ENCODE assay signal across 1 cellular context in the genomic region with DNA sequence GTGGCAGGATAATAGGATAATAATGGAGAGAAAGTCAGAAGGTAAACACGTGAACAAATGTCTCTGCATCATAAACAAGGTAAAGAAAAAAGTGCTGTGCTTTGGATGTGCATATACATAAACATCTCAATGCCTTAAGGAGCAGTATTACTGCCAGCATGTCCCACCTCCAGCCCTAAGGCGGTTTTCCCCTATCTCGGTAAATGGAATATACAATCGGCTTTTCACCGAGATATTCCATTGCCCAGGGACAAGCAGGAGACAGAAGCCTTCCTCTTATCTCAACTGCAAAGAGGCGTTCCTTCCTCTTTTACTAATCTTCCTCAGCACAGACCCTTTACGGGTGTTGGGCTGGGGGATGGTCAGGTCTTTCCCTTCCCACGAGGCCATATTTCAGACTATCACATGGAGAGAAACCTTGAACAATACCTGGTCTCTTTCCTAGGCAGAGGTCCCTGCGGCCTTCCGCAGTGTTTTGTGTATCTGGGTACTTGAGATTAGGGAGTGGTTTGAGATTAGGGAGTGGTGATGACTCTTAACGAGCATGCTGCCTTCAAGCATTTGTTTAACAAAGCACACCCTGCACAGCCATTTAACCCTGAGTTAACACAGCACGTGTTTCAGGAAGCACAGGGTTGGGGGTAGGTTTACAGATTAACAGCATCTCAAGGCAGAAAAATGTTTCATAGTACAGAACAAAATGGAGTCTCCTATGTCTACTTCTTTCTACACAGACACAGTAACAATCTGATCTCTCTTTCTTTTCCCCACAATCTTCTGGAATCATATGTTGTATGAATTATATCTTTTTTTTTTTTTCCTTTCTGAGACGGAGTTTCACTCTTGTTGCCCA.
A peak's percentile ranks its signal among the peaks of the same experiment; 100 is the strongest.
TF ChIP-seq lines count a peak whose summit lies in the region.

No MANE protein-coding gene starts in this region.

TF ChIP-seq in HepG2, 621 proteins besides CTCF, POLR2A, EP300 and RAD21 (continued from another document):
- TF ChIP-seq ZFX (CRISPR knock-in tag; IDR thresholded peaks at IDR 0.05; ENCODE audit: low read depth) (peak; percentile 45), TFDP2 (CRISPR knock-in tag; IDR thresholded peaks at IDR 0.05) (peak; percentile 47; the same call in 1 of the 2 replicates), KDM3A (CRISPR knock-in tag; IDR thresholded peaks at IDR 0.05; ENCODE audit: low read depth) (peak; percentile 48; the same call in 1 of the 2 replicates), MXD4 (CRISPR knock-in tag; IDR thresholded peaks at IDR 0.05) (peak; percentile 29; the same call in 1 of the 2 replicates), ZSCAN9 (CRISPR knock-in tag; IDR thresholded peaks at IDR 0.05; ENCODE audit: borderline replicate concordance) (0 out of 2 replicates have a peak, but pooled peaks have one; percentile 30), ZMYM4 (CRISPR knock-in tag; IDR thresholded peaks at IDR 0.05) (peak; percentile 54), ELF3 (CRISPR knock-in tag; IDR thresholded peaks at IDR 0.05) (0 out of 2 replicates have a peak, but pooled peaks have one; percentile 28), ZNF292 (CRISPR knock-in tag; IDR thresholded peaks at IDR 0.05; ENCODE audit: borderline replicate concordance, low read depth) (peak; percentile 67; the same call in 1 of the 2 replicates), MIXL1 (CRISPR knock-in tag; IDR thresholded peaks at IDR 0.05) (peak; percentile 16; the same call in 1 of the 2 replicates), TOE1 (CRISPR knock-in tag; IDR thresholded peaks at IDR 0.05) (0 out of 2 replicates have a peak, but pooled peaks have one; percentile 31)
- TF ChIP-seq, protein P1, sequence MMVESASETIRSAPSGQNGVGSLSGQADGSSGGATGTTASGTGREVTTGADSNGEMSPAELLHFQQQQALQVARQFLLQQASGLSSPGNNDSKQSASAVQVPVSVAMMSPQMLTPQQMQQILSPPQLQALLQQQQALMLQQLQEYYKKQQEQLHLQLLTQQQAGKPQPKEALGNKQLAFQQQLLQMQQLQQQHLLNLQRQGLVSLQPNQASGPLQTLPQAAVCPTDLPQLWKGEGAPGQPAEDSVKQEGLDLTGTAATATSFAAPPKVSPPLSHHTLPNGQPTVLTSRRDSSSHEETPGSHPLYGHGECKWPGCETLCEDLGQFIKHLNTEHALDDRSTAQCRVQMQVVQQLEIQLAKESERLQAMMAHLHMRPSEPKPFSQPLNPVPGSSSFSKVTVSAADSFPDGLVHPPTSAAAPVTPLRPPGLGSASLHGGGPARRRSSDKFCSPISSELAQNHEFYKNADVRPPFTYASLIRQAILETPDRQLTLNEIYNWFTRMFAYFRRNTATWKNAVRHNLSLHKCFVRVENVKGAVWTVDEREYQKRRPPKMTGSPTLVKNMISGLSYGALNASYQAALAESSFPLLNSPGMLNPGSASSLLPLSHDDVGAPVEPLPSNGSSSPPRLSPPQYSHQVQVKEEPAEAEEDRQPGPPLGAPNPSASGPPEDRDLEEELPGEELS (CRISPR knock-in tag; IDR thresholded peaks at IDR 0.05) = 0 out of 2 replicates have a peak, but pooled peaks have one; percentile 33
